Comparison of ENCODE assay signal across 8 cellular contexts in genomic region chr1:155858805-155859233, GRCh38. TPM values are rescaled to one million over a fixed set of nuclear protein-coding genes. Genes with fewer than 3 reads are reported as not detected.
DNase-seq lines count a peak whose midpoint lies in the region; ATAC-seq and TF ChIP-seq lines count a peak whose summit lies in the region.

No MANE protein-coding gene starts in this region.

- peaks cover 0 to 11% (median 6%) of the 10 kb centered on the region in 5 donors for H3K36me3 ChIP-seq in subcutaneous abdominal adipose tissue (ENCODE audit: control insufficient read depth in 5 of 5, insufficient read depth in 5 of 5, low read length in 5 of 5)

- peak overlapping the region; percentile 90 for H3K27ac Mint-ChIP-seq in activated naive CD8-positive, alpha-beta T cell treated with anti-CD3 and anti-CD28 coated beads, Interleukin-2, amount 10 ng/mL, durations not matched to agents 7 days and 5 days

- peak overlapping the region; percentile 92 for H3K4me3 Mint-ChIP-seq in activated naive CD8-positive, alpha-beta T cell treated with anti-CD3 and anti-CD28 coated beads, Interleukin-2, amount 10 ng/mL, durations not matched to agents 7 days and 5 days

- H3K36me3 Mint-ChIP-seq in activated naive CD8-positive, alpha-beta T cell treated with anti-CD3 and anti-CD28 coated beads, Interleukin-2, amount 10 ng/mL, durations not matched to agents 7 days and 5 days = peaks cover 7% of the 10 kb centered on the region

- H3K27me3 Mint-ChIP-seq in activated naive CD8-positive, alpha-beta T cell treated with anti-CD3 and anti-CD28 coated beads, Interleukin-2, amount 10 ng/mL, durations not matched to agents 7 days and 5 days = peaks cover 1% of the 10 kb centered on the region

- H3K4me1 ChIP-seq in subcutaneous abdominal adipose tissue (ENCODE audit: control insufficient read depth in 5 of 5, insufficient read depth in 5 of 5, low read length in 5 of 5) = peaks cover 3 to 40% (median 38%) of the 10 kb centered on the region in 5 donors

- no peaks in the 10 kb centered on the region for H3K9me3 Mint-ChIP-seq in activated naive CD8-positive, alpha-beta T cell treated with anti-CD3 and anti-CD28 coated beads, Interleukin-2, amount 10 ng/mL, durations not matched to agents 7 days and 5 days

- peaks cover 38% of the 10 kb centered on the region for H3K4me1 Mint-ChIP-seq in activated naive CD8-positive, alpha-beta T cell treated with anti-CD3 and anti-CD28 coated beads, Interleukin-2, amount 10 ng/mL, durations not matched to agents 7 days and 5 days

- no peaks in the 10 kb centered on the region for H3K9me3 ChIP-seq in subcutaneous abdominal adipose tissue (ENCODE audit: control insufficient read depth in 5 of 5, low read length in 5 of 5)

- DNase-seq in stimulated activated CD4-positive, alpha-beta T cell treated with anti-CD3 and anti-CD28 coated beads, Interleukin-15, amount 100 ng/mL, for 24 hours = peak; percentile 50
- DNase-seq in stimulated activated CD4-positive, alpha-beta T cell treated with anti-CD3 and anti-CD28 coated beads, Interleukin-4, amount 100 ng/mL, for 1 hour = no peak
- DNase-seq in activated naive CD8-positive, alpha-beta T cell treated with anti-CD3 and anti-CD28 coated beads, Interleukin-2, amount 10 ng/mL, durations not matched to agents 7 days and 5 days = peak; percentile 38
- DNase-seq in left lobe of liver (ENCODE audit: low spot score) (peak; percentile 49), GM19240 (ENCODE audit: insufficient read length, low spot score) (no peak), HT-29 (ENCODE audit: low spot score) (no peak)

- peak; percentile 3 for ATAC-seq in activated naive CD8-positive, alpha-beta T cell treated with anti-CD3 and anti-CD28 coated beads, Interleukin-2, amount 10 ng/mL, durations not matched to agents 7 days and 5 days (ENCODE audit: low read depth)
- peak; percentile 11 for ATAC-seq in left lobe of liver

- peak overlapping the region; percentile 55 to 75 (median 68) for H3K4me3 ChIP-seq in subcutaneous abdominal adipose tissue (ENCODE audit: low read depth in 1 of 5, low read length in 5 of 5)

- peak overlapping the region; percentile 82 for H3K27ac ChIP-seq in subcutaneous abdominal adipose tissue (ENCODE audit: low read depth, low read length)

- H3K9ac ChIP-seq in subcutaneous abdominal adipose tissue (ENCODE audit: low read length in 5 of 5) = peak overlapping the region; percentile 54 to 81 (median 68)

- POLR2A ChIA-PET in activated naive CD8-positive, alpha-beta T cell treated with anti-CD3 and anti-CD28 coated beads, Interleukin-2, amount 10 ng/mL, durations not matched to agents 7 days and 5 days (lab: Charles Lee) = interaction anchor here (0.7 to 1.5 kb wide), 7 partner anchors 8 to 712 kb away, joined by 3 to 4 read pairs (median 3); partner anchors contain the start of gene KHDC4

- TF ChIP-seq EP300 in Ishikawa (IDR thresholded peaks at IDR 0.05; ENCODE audit: borderline replicate concordance) = no peak

- no peaks in the 10 kb centered on the region for H3K27me3 ChIP-seq in subcutaneous abdominal adipose tissue (ENCODE audit: control insufficient read depth in 5 of 5, insufficient read depth in 4 of 5, low read length in 5 of 5)

- no peak for TF ChIP-seq RAD21 in Ishikawa (IDR thresholded peaks at IDR 0.05; ENCODE audit: low read depth)

TF ChIP-seq in Ishikawa, 13 proteins besides CTCF, POLR2A, EP300 and RAD21:
- TF ChIP-seq CEBPB (IDR thresholded peaks at IDR 0.05) = peak; percentile 42
- TF ChIP-seq TAF1 (IDR thresholded peaks at IDR 0.05; ENCODE audit: low read depth) = 0 out of 2 replicates have a peak, but pooled peaks have one; percentile 38
- no peak for TF ChIP-seq CREB1 (IDR thresholded peaks at IDR 0.05; ENCODE audit: low read depth)
- TF ChIP-seq MAX (IDR thresholded peaks at IDR 0.05) = no peak
- TF ChIP-seq REST (IDR thresholded peaks at IDR 0.05; ENCODE audit: low read depth) = no peak
- TF ChIP-seq NFIC (IDR thresholded peaks at IDR 0.05) = no peak
- TF ChIP-seq EGR1 (IDR thresholded peaks at IDR 0.05) = no peak
- no peak for TF ChIP-seq USF1 (IDR thresholded peaks at IDR 0.05)
- TF ChIP-seq FOXM1 (IDR thresholded peaks at IDR 0.05; ENCODE audit: borderline replicate concordance, low read depth) = no peak
- no peak for TF ChIP-seq TEAD4 (IDR thresholded peaks at IDR 0.05)
- no peak for TF ChIP-seq TCF12 (IDR thresholded peaks at IDR 0.05; ENCODE audit: low read depth)
- TF ChIP-seq YY1 (IDR thresholded peaks at IDR 0.05; ENCODE audit: low read depth) = no peak
- TF ChIP-seq ZBTB7A (IDR thresholded peaks at IDR 0.05; ENCODE audit: low read depth) = no peak

RNA-seq across cellular contexts. Expression of gene SYT11, which starts 0.5 kb away (rescaled TPM):
- total RNA-seq in activated naive CD8-positive, alpha-beta T cell treated with anti-CD3 and anti-CD28 coated beads, Interleukin-2, amount 10 ng/mL, durations not matched to agents 7 days and 5 days = 10 to 100 TPM; 13.6 to 15.1 TPM
- total RNA-seq in left lobe of liver = 0.58 TPM
- total RNA-seq in HT-29 (2014; rRNA removed; shearing (Covaris generic)) = not detected in 2 replicates

RNA-seq across cellular contexts. Expression of gene GON4L, which starts 1.8 kb away (rescaled TPM):
- 10 to 100 TPM; 92.4 to 94.4 TPM for total RNA-seq in activated naive CD8-positive, alpha-beta T cell treated with anti-CD3 and anti-CD28 coated beads, Interleukin-2, amount 10 ng/mL, durations not matched to agents 7 days and 5 days
- 19.9 TPM for total RNA-seq in left lobe of liver
- total RNA-seq in HT-29 (2014; rRNA removed; shearing (Covaris generic)) = 17.6 and 18.0 TPM in 2 replicates

RNA-seq across cellular contexts. Expression of gene RIT1, which starts 52.3 kb away (rescaled TPM):
- total RNA-seq in activated naive CD8-positive, alpha-beta T cell treated with anti-CD3 and anti-CD28 coated beads, Interleukin-2, amount 10 ng/mL, durations not matched to agents 7 days and 5 days = 10 to 100 TPM; 31.3 to 32.8 TPM
- total RNA-seq in left lobe of liver = 7.2 TPM
- total RNA-seq in HT-29 (2014; rRNA removed; shearing (Covaris generic)) = 6.5 and 14.8 TPM in 2 replicates

Comparison
In these comparisons a context has a peak if more than half of its experiments do, and no peak if none do; other contexts are left out.
1. DNase-seq: peak in stimulated activated CD4-positive, alpha-beta T cell treated with anti-CD3 and anti-CD28 coated beads, Interleukin-15, amount 100 ng/mL, for 24 hours (single experiment), activated naive CD8-positive, alpha-beta T cell treated with anti-CD3 and anti-CD28 coated beads, Interleukin-2, amount 10 ng/mL, durations not matched to agents 7 days and 5 days (single experiment) and left lobe of liver (single experiment); none in stimulated activated CD4-positive, alpha-beta T cell treated with anti-CD3 and anti-CD28 coated beads, Interleukin-4, amount 100 ng/mL, for 1 hour (single experiment), GM19240 (single experiment) and HT-29 (single experiment).